ENCODE assay signal across 12 cellular contexts in the genomic region with DNA sequence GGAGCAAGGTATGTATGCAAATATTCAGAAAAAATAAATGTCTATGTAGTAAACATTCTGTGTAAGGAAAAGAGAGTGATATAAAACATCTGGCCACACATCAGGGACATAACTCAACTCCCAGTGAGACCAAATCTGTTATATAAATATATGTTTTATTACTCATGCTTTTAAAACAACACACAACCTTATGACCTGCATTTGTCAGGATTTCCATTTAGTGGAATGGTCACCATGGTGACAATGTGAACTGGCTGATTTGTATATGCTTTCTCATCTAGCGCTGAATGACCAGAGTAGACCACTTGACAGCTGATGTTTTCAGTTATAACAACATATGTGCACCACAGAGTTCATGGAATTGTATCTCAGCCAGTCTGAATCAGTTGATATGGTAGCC.
DNase-seq lines count a peak whose midpoint lies in the region; ATAC-seq, FAIRE-seq and TF ChIP-seq lines count a peak whose summit lies in the region.
"Had no signal": no experiment of that assay in that cellular context is flagged by ENCODE, and none has a peak within 500 bp of the region (broad histone marks: within the 10 kb centered on the region; RNA-seq: fewer than 3 reads in every experiment).

No MANE protein-coding gene starts in this region.

- H3K27me3 ChIP-seq in breast epithelium (no peaks in the 10 kb centered on the region), astrocyte (ENCODE audit: insufficient read depth, low read length) (no peaks in the 10 kb centered on the region)
- H3K27me3 ChIP-seq in CD8-positive, alpha-beta T cell (ENCODE audit: insufficient read depth, low read length) = no peaks in the 10 kb centered on the region
- H3K27me3 ChIP-seq: upper lobe of left lung had no signal

- H3K27me3 Mint-ChIP-seq in MCF 10A (ENCODE audit: insufficient read depth, unreplicated experiment) (no peaks in the 10 kb centered on the region), astrocyte (ENCODE audit: low read depth, unreplicated experiment) (no peaks in the 10 kb centered on the region), glutamatergic neuron (ENCODE audit: unreplicated experiment) (no peaks in the 10 kb centered on the region)
- H3K27me3 Mint-ChIP-seq in CD8-positive, alpha-beta T cell (ENCODE audit: low read depth) = no peaks in the 10 kb centered on the region

- H3K4me1 Mint-ChIP-seq in MCF 10A (ENCODE audit: insufficient read depth, unreplicated experiment) = peaks cover 6% of the 10 kb centered on the region
- H3K4me1 Mint-ChIP-seq in astrocyte (ENCODE audit: low read depth, unreplicated experiment) = no peaks in the 10 kb centered on the region
- peaks cover 14% of the 10 kb centered on the region for H3K4me1 Mint-ChIP-seq in glutamatergic neuron (ENCODE audit: low read depth, unreplicated experiment)
- no peaks in the 10 kb centered on the region for H3K4me1 Mint-ChIP-seq in CD8-positive, alpha-beta T cell (ENCODE audit: low read depth)

- H2AFZ ChIP-seq in astrocyte (ENCODE audit: low read depth, low read length) = no peak overlapping the region

- no peaks in the 10 kb centered on the region for H4K20me1 ChIP-seq in astrocyte (ENCODE audit: insufficient read depth, low read length)

- H3K9ac ChIP-seq in astrocyte (ENCODE audit: low read length) = peak overlapping the region; percentile 9

- H3K4me1 ChIP-seq in breast epithelium (no peaks in the 10 kb centered on the region), astrocyte (ENCODE audit: insufficient read depth, low read length) (peaks cover 14% of the 10 kb centered on the region)
- H3K4me1 ChIP-seq in CD8-positive, alpha-beta T cell (ENCODE audit: insufficient read depth, low read length) = no peaks in the 10 kb centered on the region
- H3K4me1 ChIP-seq: upper lobe of left lung had no signal

- POLR2A ChIA-PET in MCF 10A (lab: Yijun Ruan, JAX) = interaction anchor here (0.7 to 1.1 kb wide), 2 partner anchors 10 to 79 kb away, joined by 3 read pairs; no protein-coding TSS in a partner anchor
- POLR2A ChIA-PET in CD8-positive, alpha-beta T cell (lab: Charles Lee) = no interaction called here

- FAIRE-seq in astrocyte (lab: Jason Lieb, UNC) (no peak), urothelium cell line (lab: Jason Lieb, UNC) (peak; percentile 35)

- H3K4me2 ChIP-seq in astrocyte (ENCODE audit: low read length) = peak overlapping the region; percentile 50

- no peak for TF ChIP-seq POLR2A in breast epithelium (IDR thresholded peaks at IDR 0.05)

- TF ChIP-seq CTCF in MCF 10A (IDR thresholded peaks at IDR 0.05; ENCODE audit: unreplicated experiment) (no peak), breast epithelium (IDR thresholded peaks at IDR 0.05) (no peak), astrocyte (IDR thresholded peaks at IDR 0.05; ENCODE audit: insufficient read depth, low read depth, low read length) (no peak), glutamatergic neuron (IDR thresholded peaks at IDR 0.05; ENCODE audit: partially characterized antibody, unreplicated experiment) (no peak)
- TF ChIP-seq CTCF in CD8-positive, alpha-beta T cell (IDR thresholded peaks at IDR 0.05) = no peak

- no peaks in the 10 kb centered on the region for H3K79me2 ChIP-seq in astrocyte (ENCODE audit: insufficient read depth, low read length)

- H3K27ac ChIP-seq in breast epithelium (no peak overlapping the region), astrocyte (ENCODE audit: low read depth, low read length) (peak overlapping the region; percentile 67)
- H3K27ac ChIP-seq in CD8-positive, alpha-beta T cell (ENCODE audit: low read depth, low read length) = no peak overlapping the region
- H3K27ac ChIP-seq: upper lobe of left lung had no signal

- CTCF ChIA-PET in MCF 10A (lab: Yijun Ruan, JAX) = no interaction called here
- CTCF ChIA-PET in CD8-positive, alpha-beta T cell (lab: Charles Lee) = no interaction called here

- H3K4me3 ChIP-seq in breast epithelium (no peak overlapping the region), astrocyte (ENCODE audit: insufficient read depth, low read depth, low read length) (no peak overlapping the region)
- no peak overlapping the region for H3K4me3 ChIP-seq in CD8-positive, alpha-beta T cell (ENCODE audit: low read depth, low read length)
- H3K4me3 ChIP-seq: upper lobe of left lung had no signal

- BruUV-seq in MCF 10A (replicated peaks; lab: Mats Ljungman, UMichigan) = no TSS peak

- intact Hi-C loops in MCF 10A (cut with micrococcal nuclease) = loop anchor here (10.0 kb wide), 1 partner anchor 131 kb away; no protein-coding TSS in a partner anchor
- intact Hi-C loops in breast epithelium (cut with DNase I; ENCODE audit: low total_unique reads) = no loop called here
- intact Hi-C loops in CD8-positive, alpha-beta T cell (cut with DNase I, micrococcal nuclease) = no loop called here

- H3K36me3 Mint-ChIP-seq in MCF 10A (ENCODE audit: insufficient read depth, unreplicated experiment) (no peaks in the 10 kb centered on the region), astrocyte (ENCODE audit: low read depth, unreplicated experiment) (no peaks in the 10 kb centered on the region), glutamatergic neuron (ENCODE audit: unreplicated experiment) (no peaks in the 10 kb centered on the region)
- H3K36me3 Mint-ChIP-seq in CD8-positive, alpha-beta T cell = no peaks in the 10 kb centered on the region

- ATAC-seq in CD8-positive, alpha-beta T cell = no peak

- H3K27ac Mint-ChIP-seq in MCF 10A (ENCODE audit: low read depth, unreplicated experiment) (no peak overlapping the region), astrocyte (ENCODE audit: unreplicated experiment) (no peak overlapping the region), glutamatergic neuron (ENCODE audit: unreplicated experiment) (no peak overlapping the region)
- H3K27ac Mint-ChIP-seq in CD8-positive, alpha-beta T cell = no peak overlapping the region

- H3K9me3 Mint-ChIP-seq in MCF 10A (ENCODE audit: unreplicated experiment) (no peaks in the 10 kb centered on the region), astrocyte (ENCODE audit: unreplicated experiment) (no peaks in the 10 kb centered on the region), glutamatergic neuron (ENCODE audit: unreplicated experiment) (no peaks in the 10 kb centered on the region)
- peaks cover 6% of the 10 kb centered on the region for H3K9me3 Mint-ChIP-seq in CD8-positive, alpha-beta T cell

- peaks cover 0 to 7% of the 10 kb centered on the region in 2 donors for H3K9me3 ChIP-seq in breast epithelium
- H3K9me3 ChIP-seq in astrocyte (ENCODE audit: insufficient read depth, low read depth, low read length) = no peaks in the 10 kb centered on the region
- H3K9me3 ChIP-seq in CD8-positive, alpha-beta T cell (ENCODE audit: low read length) = no peaks in the 10 kb centered on the region
- H3K9me3 ChIP-seq: upper lobe of left lung had no signal

- H3K36me3 ChIP-seq in breast epithelium (no peaks in the 10 kb centered on the region), astrocyte (ENCODE audit: insufficient read depth, low read length) (no peaks in the 10 kb centered on the region)
- no peaks in the 10 kb centered on the region for H3K36me3 ChIP-seq in CD8-positive, alpha-beta T cell (ENCODE audit: insufficient read depth, low read length)
- H3K36me3 ChIP-seq: upper lobe of left lung had no signal

- DNase-seq in MCF 10A (ENCODE audit: unreplicated experiment) = peak; percentile 70
- DNase-seq in breast epithelium (ENCODE audit: low spot score in 2 of 2) = no peak
- peak; percentile 96 for DNase-seq in astrocyte (ENCODE audit: low read depth)
- peak; percentile 88 for DNase-seq in fibroblast of the conjunctiva (ENCODE audit: low read depth)
- DNase-seq in urothelium cell line (ENCODE audit: low spot score) = no peak
- DNase-seq in glutamatergic neuron = no peak
- DNase-seq in CD8-positive, alpha-beta T cell = no peak
- DNase-seq in putamen (ENCODE audit: low spot score) = no peak
- DNase-seq: activated CD4-positive, alpha-beta T cell treated with anti-CD3 and anti-CD28 coated beads for 4 hours; aorta; DMS 273 treated with DMSO at 0.1 percent for 48 hours; upper lobe of left lung had no signal

- H3K4me3 Mint-ChIP-seq in MCF 10A (ENCODE audit: unreplicated experiment) (no peak overlapping the region), astrocyte (ENCODE audit: unreplicated experiment) (no peak overlapping the region), glutamatergic neuron (ENCODE audit: unreplicated experiment) (no peak overlapping the region)
- H3K4me3 Mint-ChIP-seq in CD8-positive, alpha-beta T cell = no peak overlapping the region

Comparison
In these comparisons a context has a peak if more than half of its experiments do, and no peak if none do; other contexts are left out.
1. DNase-seq: peak in MCF 10A (single experiment), astrocyte (single experiment) and fibroblast of the conjunctiva (single experiment); none in breast epithelium (0 of 2), urothelium cell line (single experiment), glutamatergic neuron (single experiment), CD8-positive, alpha-beta T cell (0 of 7) and putamen (single experiment).